In the genomic region with DNA sequence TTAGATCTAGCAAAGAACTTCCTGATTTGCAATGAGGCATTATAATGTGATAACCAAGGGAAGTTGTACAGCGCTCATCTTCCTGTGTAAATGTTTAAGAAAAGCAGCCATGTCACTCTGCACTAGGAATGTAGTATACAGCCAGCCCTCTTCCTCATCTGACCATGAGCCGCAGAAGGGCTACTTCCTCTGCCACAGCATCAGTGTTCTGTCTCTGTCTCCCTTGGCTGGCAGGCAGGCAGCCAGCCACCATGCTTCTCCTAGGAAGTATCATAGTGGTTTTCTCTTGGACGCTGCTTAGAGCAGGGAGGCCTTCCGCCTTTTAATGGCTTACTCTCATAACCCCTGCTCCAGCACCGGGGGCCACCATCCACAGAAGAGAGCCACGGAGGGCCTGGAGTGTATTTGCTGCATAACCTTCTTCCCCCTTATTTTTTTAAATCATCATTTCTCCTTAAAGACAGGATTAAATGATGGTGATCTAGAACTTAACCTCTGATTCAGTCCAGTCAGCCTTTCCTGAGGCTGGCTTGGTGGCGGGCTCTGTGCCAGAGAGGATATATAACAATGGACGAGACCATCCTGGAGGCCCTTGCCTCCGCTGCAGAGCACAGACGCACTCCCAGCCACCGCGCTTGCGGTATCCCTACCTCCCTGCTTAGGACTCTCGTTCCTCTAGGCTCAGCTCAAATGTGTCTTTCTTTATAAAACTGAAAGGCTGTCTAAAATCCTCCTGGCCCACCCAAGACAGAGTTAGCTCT, we compare ENCODE assay signal across 1 cellular context.
TF ChIP-seq lines count a peak whose summit lies in the region.

No MANE protein-coding gene starts in this region.

TF ChIP-seq in K562, 482 proteins besides CTCF, POLR2A, EP300 and RAD21:
- no peak for TF ChIP-seq TFAM (CRISPR knock-in tag; conservative IDR thresholded peaks at IDR 0.05)
- no peak for TF ChIP-seq SREBF1 (IDR thresholded peaks at IDR 0.05; ENCODE audit: borderline replicate concordance, low read depth, low read length)
- no peak for TF ChIP-seq MXI1 (IDR thresholded peaks at IDR 0.05; ENCODE audit: low read depth, low read length)
- no peak for TF ChIP-seq ZBED1 (IDR thresholded peaks at IDR 0.05)
- TF ChIP-seq, protein P1, sequence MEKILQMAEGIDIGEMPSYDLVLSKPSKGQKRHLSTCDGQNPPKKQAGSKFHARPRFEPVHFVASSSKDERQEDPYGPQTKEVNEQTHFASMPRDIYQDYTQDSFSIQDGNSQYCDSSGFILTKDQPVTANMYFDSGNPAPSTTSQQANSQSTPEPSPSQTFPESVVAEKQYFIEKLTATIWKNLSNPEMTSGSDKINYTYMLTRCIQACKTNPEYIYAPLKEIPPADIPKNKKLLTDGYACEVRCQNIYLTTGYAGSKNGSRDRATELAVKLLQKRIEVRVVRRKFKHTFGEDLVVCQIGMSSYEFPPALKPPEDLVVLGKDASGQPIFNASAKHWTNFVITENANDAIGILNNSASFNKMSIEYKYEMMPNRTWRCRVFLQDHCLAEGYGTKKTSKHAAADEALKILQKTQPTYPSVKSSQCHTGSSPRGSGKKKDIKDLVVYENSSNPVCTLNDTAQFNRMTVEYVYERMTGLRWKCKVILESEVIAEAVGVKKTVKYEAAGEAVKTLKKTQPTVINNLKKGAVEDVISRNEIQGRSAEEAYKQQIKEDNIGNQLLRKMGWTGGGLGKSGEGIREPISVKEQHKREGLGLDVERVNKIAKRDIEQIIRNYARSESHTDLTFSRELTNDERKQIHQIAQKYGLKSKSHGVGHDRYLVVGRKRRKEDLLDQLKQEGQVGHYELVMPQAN (IDR thresholded peaks at IDR 0.05; ENCODE audit: borderline replicate concordance) = no peak
- 0 out of 2 replicates have a peak, but pooled peaks have one; percentile 19 for TF ChIP-seq BCOR (IDR thresholded peaks at IDR 0.05)
- no peak for TF ChIP-seq ZNF212 (CRISPR knock-in tag; IDR thresholded peaks at IDR 0.05)
- no peak for TF ChIP-seq TCFL5 (CRISPR knock-in tag; conservative IDR thresholded peaks at IDR 0.05)
- TF ChIP-seq COPS2 (conservative IDR thresholded peaks at IDR 0.05) = no peak
